Comparison of ENCODE assay signal across 8 cellular contexts in genomic region chr2:102142829-102143449, GRCh38. TPM values are rescaled to one million over a fixed set of nuclear protein-coding genes. Genes with fewer than 3 reads are reported as not detected.
DNase-seq lines count a peak whose midpoint lies in the region; ATAC-seq and TF ChIP-seq lines count a peak whose summit lies in the region.

No MANE protein-coding gene starts in this region.

- H2BK12ac ChIP-seq in mesenchymal stem cell (ENCODE audit: low read length in 2 of 2) = peak overlapping the region; percentile 42 to 51

- H3K23ac ChIP-seq in mesenchymal stem cell (ENCODE audit: low read length in 2 of 2) = peak overlapping the region in 1 of 2 experiments; percentile 63

- H3K4me3 ChIP-seq in choroid plexus epithelial cell (ENCODE audit: low read depth, low read length) (peak overlapping the region; percentile 86), mesenchymal stem cell (ENCODE audit: insufficient read depth in 1 of 2, low read depth in 1 of 2, low read length in 2 of 2) (peak overlapping the region; percentile 60 to 80)

- peak overlapping the region; percentile 57 to 69 for H3K4ac ChIP-seq in mesenchymal stem cell (ENCODE audit: low read depth in 1 of 2, low read length in 2 of 2)

- H3K4me3 Mint-ChIP-seq in activated T-cell treated with anti-CD3 and anti-CD28 coated beads, Interleukin-2, amount 50 U/mL, for 24 hours = peak overlapping the region; percentile 78

- H3K27ac ChIP-seq in mesenchymal stem cell (ENCODE audit: low read length, poor library complexity, severe bottlenecking) = no peak overlapping the region

- H2BK5ac ChIP-seq in mesenchymal stem cell (ENCODE audit: low read depth, low read length, poor library complexity, severe bottlenecking) = no peak overlapping the region

- H4K91ac ChIP-seq in mesenchymal stem cell (ENCODE audit: low read length) = peak overlapping the region; percentile 96

- ATAC-seq in GM19452 (IDR thresholded peaks at IDR 0.05; ENCODE audit: unreplicated experiment) = no peak

- peaks cover 8% of the 10 kb centered on the region for H3K4me1 ChIP-seq in mesenchymal stem cell (ENCODE audit: control insufficient read depth, insufficient read depth, low read depth, low read length)

- peak overlapping the region; percentile 94 for H2BK120ac ChIP-seq in mesenchymal stem cell (ENCODE audit: low read depth, low read length)

- H3K4me1 Mint-ChIP-seq in activated T-cell treated with anti-CD3 and anti-CD28 coated beads, Interleukin-2, amount 50 U/mL, for 24 hours (ENCODE audit: low read depth) = peaks cover 66% of the 10 kb centered on the region

- peaks cover 14% of the 10 kb centered on the region for H3K79me1 ChIP-seq in mesenchymal stem cell (replicated peaks; ENCODE audit: low read length, poor library complexity, severe bottlenecking)

- H2AK5ac ChIP-seq in mesenchymal stem cell (ENCODE audit: low read length, severe bottlenecking) = no peak overlapping the region

- peaks cover 10 to 37% of the 10 kb centered on the region in 2 experiments for H3K36me3 ChIP-seq in mesenchymal stem cell (ENCODE audit: control insufficient read depth in 1 of 2, insufficient read depth in 2 of 2, low read depth in 1 of 2, low read length in 2 of 2)

- H3K36me3 Mint-ChIP-seq in activated T-cell treated with anti-CD3 and anti-CD28 coated beads, Interleukin-2, amount 50 U/mL, for 24 hours (ENCODE audit: low read depth) = peaks cover 92% of the 10 kb centered on the region

- DNase-seq in activated T-cell treated with anti-CD3 and anti-CD28 coated beads, Interleukin-2, amount 50 U/mL, for 24 hours = peak; percentile 61
- DNase-seq in activated T-cell treated with anti-CD3 and anti-CD28 coated beads for 4 hours = no peak
- peak; percentile 77 for DNase-seq in choroid plexus epithelial cell (ENCODE audit: low read depth)
- DNase-seq in mesenchymal stem cell = peak; percentile 78
- DNase-seq in ureter (ENCODE audit: low spot score) = peak; percentile 60
- DNase-seq in NCI-H1092 (lab: John Stamatoyannopoulos, UW) = no peak
- DNase-seq in NCI-H524 treated with DMSO at 0.1 percent for 48 hours (lab: John Stamatoyannopoulos, UW) = no peak

- peak overlapping the region; percentile 85 for H4K8ac ChIP-seq in mesenchymal stem cell (ENCODE audit: low read length)

- peaks cover 33% of the 10 kb centered on the region for H3K9me3 ChIP-seq in mesenchymal stem cell (ENCODE audit: control insufficient read depth, low read length)

- peak overlapping the region; percentile 98 for H3K9ac ChIP-seq in mesenchymal stem cell (ENCODE audit: low read length)

- H3K27me3 Mint-ChIP-seq in activated T-cell treated with anti-CD3 and anti-CD28 coated beads, Interleukin-2, amount 50 U/mL, for 24 hours = peaks cover 42% of the 10 kb centered on the region

- no peak for TF ChIP-seq CTCF in choroid plexus epithelial cell (conservative IDR thresholded peaks at IDR 0.05; ENCODE audit: low read depth, low read length)

- H3K18ac ChIP-seq in mesenchymal stem cell (ENCODE audit: low read depth in 1 of 2, low read length in 2 of 2) = peak overlapping the region; percentile 96 to 97

- peak overlapping the region in 1 of 2 experiments; percentile 98 for H3K14ac ChIP-seq in mesenchymal stem cell (ENCODE audit: low read length in 2 of 2)

- H3K27ac Mint-ChIP-seq in activated T-cell treated with anti-CD3 and anti-CD28 coated beads, Interleukin-2, amount 50 U/mL, for 24 hours = peak overlapping the region; percentile 83

- no peak overlapping the region for H2BK15ac ChIP-seq in mesenchymal stem cell (ENCODE audit: low read depth, poor library complexity, severe bottlenecking)

- H2AFZ ChIP-seq in mesenchymal stem cell (ENCODE audit: low read depth, low read length) = no peak overlapping the region

- 14% methylated on average over 35 of the region's 42 CpGs for WGBS in mesenchymal stem cell

- H3K4me2 ChIP-seq in mesenchymal stem cell (ENCODE audit: low read length, poor library complexity, severe bottlenecking) = peak overlapping the region; percentile 42

- peaks cover 57% of the 10 kb centered on the region for H3K9me3 Mint-ChIP-seq in activated T-cell treated with anti-CD3 and anti-CD28 coated beads, Interleukin-2, amount 50 U/mL, for 24 hours

- H3K27me3 ChIP-seq in mesenchymal stem cell (ENCODE audit: control insufficient read depth in 1 of 2, insufficient read depth in 1 of 2, low read length in 2 of 2) = no peaks in the 10 kb centered on the region

RNA-seq across cellular contexts. Expression of gene IL1R1, which starts 0.4 kb away (rescaled TPM):
- polyA plus RNA-seq in mesenchymal stem cell (2013, experiment 1 of 2) = 378 TPM
- polyA plus RNA-seq in mesenchymal stem cell (2013, experiment 2 of 2) = 388 TPM
- total RNA-seq in ureter = 93.3 TPM

RNA-seq across cellular contexts. Expression of gene IL1RL2, which starts 43.9 kb away (rescaled TPM):
- polyA plus RNA-seq in mesenchymal stem cell (2013, experiment 1 of 2) = 0.06 TPM
- 0.12 TPM for polyA plus RNA-seq in mesenchymal stem cell (2013, experiment 2 of 2)
- total RNA-seq in ureter = 5.2 TPM

Comparison
In these comparisons a context has a peak if more than half of its experiments do, and no peak if none do; other contexts are left out.
1. DNase-seq: peak in activated T-cell treated with anti-CD3 and anti-CD28 coated beads, Interleukin-2, amount 50 U/mL, for 24 hours (single experiment), choroid plexus epithelial cell (single experiment), mesenchymal stem cell (single experiment) and ureter (single experiment); none in activated T-cell treated with anti-CD3 and anti-CD28 coated beads for 4 hours (single experiment), NCI-H1092 (single experiment) and NCI-H524 treated with DMSO at 0.1 percent for 48 hours (single experiment).